Comparison of ENCODE assay signal across 9 cellular contexts in genomic region chr1:31576743-31577455, GRCh38. TPM values are rescaled to one million over a fixed set of nuclear protein-coding genes. Genes with fewer than 3 reads are reported as not detected.
DNase-seq lines count a peak whose midpoint lies in the region; ATAC-seq and TF ChIP-seq lines count a peak whose summit lies in the region.
"Had no signal": no experiment of that assay in that cellular context is flagged by ENCODE, and none has a peak within 500 bp of the region (broad histone marks: within the 10 kb centered on the region; RNA-seq: fewer than 3 reads in every experiment).

No MANE protein-coding gene starts in this region.

- H3K27ac Mint-ChIP-seq in activated naive CD4-positive, alpha-beta T cell treated with anti-CD3 and anti-CD28 coated beads, Interleukin-2, amount 50 U/mL, for 24 hours, result peak overlapping the region; percentile 41
- H3K27ac Mint-ChIP-seq in activated CD4-positive, alpha-beta memory T cell treated with anti-CD3 and anti-CD28 coated beads, Interleukin-2, amount 10 ng/mL, durations not matched to agents 7 days and 5 days, result no peak overlapping the region

- H3K9me3 ChIP-seq in fibroblast of lung (ENCODE audit: control insufficient read depth, insufficient read depth, low read depth, low read length), result no peaks in the 10 kb centered on the region
- no peaks in the 10 kb centered on the region for H3K9me3 ChIP-seq in muscle layer of duodenum (ENCODE audit: control insufficient read depth in 1 of 2, low read length in 2 of 2)

- no peak overlapping the region for H3K27ac ChIP-seq in fibroblast of lung (ENCODE audit: insufficient read depth, low read length)
- peak overlapping the region; percentile 98 for H3K27ac ChIP-seq in muscle layer of duodenum (ENCODE audit: low read length)

- no peaks in the 10 kb centered on the region for H3K27me3 ChIP-seq in fibroblast of lung (ENCODE audit: control insufficient read depth, insufficient read depth, low read length)
- H3K27me3 ChIP-seq in muscle layer of duodenum (ENCODE audit: low read depth, low read length), result no peaks in the 10 kb centered on the region

- no peak for TF ChIP-seq CTCF in fibroblast of lung (conservative IDR thresholded peaks at IDR 0.05 in 1 of 2, IDR thresholded peaks at IDR 0.05 in 1 of 2; ENCODE audit: low read depth in 1 of 2, low read length in 2 of 2)

- H3K4me3 ChIP-seq in fibroblast of lung (replicated peaks in 1 of 4; ENCODE audit: control extremely low read depth in 1 of 4, insufficient read depth in 1 of 4, low read depth in 3 of 4, low read length in 4 of 4) (peak overlapping the region in 3 of 4 experiments; percentile 20 to 40 (median 39)), muscle layer of duodenum (ENCODE audit: low read depth in 1 of 2, low read length in 2 of 2) (peak overlapping the region; percentile 73 to 91)

- H2AFZ ChIP-seq in fibroblast of lung (ENCODE audit: low read length), result no peak overlapping the region

- H3K4me2 ChIP-seq in fibroblast of lung (ENCODE audit: extremely low read depth, insufficient read depth, low read length), result peak overlapping the region; percentile 41

- H3K4me1 Mint-ChIP-seq in activated naive CD4-positive, alpha-beta T cell treated with anti-CD3 and anti-CD28 coated beads, Interleukin-2, amount 50 U/mL, for 24 hours, result no peaks in the 10 kb centered on the region
- peaks cover 2% of the 10 kb centered on the region for H3K4me1 Mint-ChIP-seq in activated CD4-positive, alpha-beta memory T cell treated with anti-CD3 and anti-CD28 coated beads, Interleukin-2, amount 10 ng/mL, durations not matched to agents 7 days and 5 days

- H3K9ac ChIP-seq in fibroblast of lung (ENCODE audit: insufficient read depth, low read length), result peak overlapping the region; percentile 39

- H3K4me3 Mint-ChIP-seq in activated naive CD4-positive, alpha-beta T cell treated with anti-CD3 and anti-CD28 coated beads, Interleukin-2, amount 50 U/mL, for 24 hours, result no peak overlapping the region
- H3K4me3 Mint-ChIP-seq in activated CD4-positive, alpha-beta memory T cell treated with anti-CD3 and anti-CD28 coated beads, Interleukin-2, amount 10 ng/mL, durations not matched to agents 7 days and 5 days, result no peak overlapping the region

- POLR2A ChIA-PET in activated CD4-positive, alpha-beta memory T cell treated with anti-CD3 and anti-CD28 coated beads, Interleukin-2, amount 10 ng/mL, durations not matched to agents 7 days and 5 days (lab: Charles Lee), result no interaction called here

- no peak for DNase-seq in activated naive CD4-positive, alpha-beta T cell (lab: John Stamatoyannopoulos, UW)
- no peak for DNase-seq in fibroblast of lung (ENCODE audit: low read depth in 2 of 2)
- peak; percentile 47 for DNase-seq in ureter (ENCODE audit: low spot score)
- DNase-seq in NCI-H2171 treated with DMSO at 0.1 percent for 48 hours (lab: John Stamatoyannopoulos, UW), result no peak
- DNase-seq in activated CD4-positive, alpha-beta memory T cell treated with anti-CD3 and anti-CD28 coated beads, Interleukin-2, amount 10 ng/mL, durations not matched to agents 7 days and 5 days, result no peak
- DNase-seq: activated CD4-positive, CD25-positive, alpha-beta regulatory T cell had no signal

- no peaks in the 10 kb centered on the region for H3K9me3 Mint-ChIP-seq in activated naive CD4-positive, alpha-beta T cell treated with anti-CD3 and anti-CD28 coated beads, Interleukin-2, amount 50 U/mL, for 24 hours
- H3K9me3 Mint-ChIP-seq in activated CD4-positive, alpha-beta memory T cell treated with anti-CD3 and anti-CD28 coated beads, Interleukin-2, amount 10 ng/mL, durations not matched to agents 7 days and 5 days, result no peaks in the 10 kb centered on the region

- H3K79me2 ChIP-seq in fibroblast of lung (ENCODE audit: control insufficient read depth, insufficient read depth, low read length), result no peaks in the 10 kb centered on the region

- no peaks in the 10 kb centered on the region for H4K20me1 ChIP-seq in fibroblast of lung (ENCODE audit: control insufficient read depth, extremely low read depth, insufficient read depth, low read length)

- H3K36me3 ChIP-seq in fibroblast of lung (ENCODE audit: control insufficient read depth, insufficient read depth, low read length), result no peaks in the 10 kb centered on the region
- no peaks in the 10 kb centered on the region for H3K36me3 ChIP-seq in muscle layer of duodenum (ENCODE audit: control insufficient read depth in 1 of 2, insufficient read depth in 2 of 2, low read length in 2 of 2)

- CTCF ChIA-PET in activated CD4-positive, alpha-beta memory T cell treated with anti-CD3 and anti-CD28 coated beads, Interleukin-2, amount 10 ng/mL, durations not matched to agents 7 days and 5 days (lab: Charles Lee), result no interaction called here

- H3K4me1 ChIP-seq in fibroblast of lung (ENCODE audit: control insufficient read depth, extremely low read depth, insufficient read depth, low read length) (peaks cover 44% of the 10 kb centered on the region), muscle layer of duodenum (ENCODE audit: control insufficient read depth in 1 of 2, insufficient read depth in 2 of 2, low read length in 2 of 2) (peaks cover 6 to 41% of the 10 kb centered on the region in 2 donors)

- H3K36me3 Mint-ChIP-seq in activated naive CD4-positive, alpha-beta T cell treated with anti-CD3 and anti-CD28 coated beads, Interleukin-2, amount 50 U/mL, for 24 hours, result no peaks in the 10 kb centered on the region
- H3K36me3 Mint-ChIP-seq in activated CD4-positive, alpha-beta memory T cell treated with anti-CD3 and anti-CD28 coated beads, Interleukin-2, amount 10 ng/mL, durations not matched to agents 7 days and 5 days (ENCODE audit: low read depth), result no peaks in the 10 kb centered on the region

- peaks cover 10% of the 10 kb centered on the region for H3K27me3 Mint-ChIP-seq in activated naive CD4-positive, alpha-beta T cell treated with anti-CD3 and anti-CD28 coated beads, Interleukin-2, amount 50 U/mL, for 24 hours
- H3K27me3 Mint-ChIP-seq in activated CD4-positive, alpha-beta memory T cell treated with anti-CD3 and anti-CD28 coated beads, Interleukin-2, amount 10 ng/mL, durations not matched to agents 7 days and 5 days, result peaks cover 7% of the 10 kb centered on the region

- no peak for ATAC-seq in GM19463 (IDR thresholded peaks at IDR 0.05; ENCODE audit: unreplicated experiment)

RNA-seq across cellular contexts. Expression of gene TINAGL1, which starts 0.6 kb away (rescaled TPM):
- total RNA-seq in fibroblast of lung (3.0 and 3.3 TPM in 2 replicates), ureter (218 TPM)
- 2.8 and 92.5 TPM in 2 replicates for polyA plus RNA-seq in fibroblast of lung
- 3.4 and 96.4 TPM in 2 replicates for polyA plus RNA-seq in fibroblast of lung (2012)
- 7.9 and 131 TPM in 2 replicates for polyA minus RNA-seq in fibroblast of lung (ENCODE audit: low replicate concordance)
- not detected for total RNA-seq in activated CD4-positive, alpha-beta memory T cell treated with anti-CD3 and anti-CD28 coated beads, Interleukin-2, amount 10 ng/mL, durations not matched to agents 7 days and 5 days

RNA-seq across cellular contexts. Expression of gene HCRTR1, which starts 40.6 kb away (rescaled TPM):
- total RNA-seq in fibroblast of lung, result not detected in 2 replicates
- polyA plus RNA-seq in fibroblast of lung, result not detected in 2 replicates
- polyA plus RNA-seq in fibroblast of lung (2012), result not detected in 2 replicates
- polyA minus RNA-seq in fibroblast of lung (ENCODE audit: low replicate concordance), result not detected in 2 replicates
- not detected for total RNA-seq in ureter
- not detected for total RNA-seq in activated CD4-positive, alpha-beta memory T cell treated with anti-CD3 and anti-CD28 coated beads, Interleukin-2, amount 10 ng/mL, durations not matched to agents 7 days and 5 days

Comparison
In these comparisons a context has a peak if more than half of its experiments do, and no peak if none do; other contexts are left out.
1. RNA of gene TINAGL1, which starts 0.6 kb away (total RNA-seq): 218 TPM in ureter (single experiment); 3.0 to 3.3 TPM in fibroblast of lung and not detected in activated CD4-positive, alpha-beta memory T cell treated with anti-CD3 and anti-CD28 coated beads, Interleukin-2, amount 10 ng/mL, durations not matched to agents 7 days and 5 days; every median in the first group is over 10 times any median in the second.